Comparison of ENCODE assay signal across 6 cellular contexts in genomic region chr15:43532821-43533220, GRCh38. TPM values are rescaled to one million over a fixed set of nuclear protein-coding genes. Genes with fewer than 3 reads are reported as not detected.
DNase-seq lines count a peak whose midpoint lies in the region; TF ChIP-seq lines count a peak whose summit lies in the region.
"Not testable (repeated sequence)": the region's sequence is repeated elsewhere in the genome, so short reads cannot be mapped to it uniquely, and the experiment has no call there.

No MANE protein-coding gene starts in this region.

- not testable (repeated sequence) for TF ChIP-seq CTCF in HFFc6 (IDR thresholded peaks at IDR 0.05); chondrocyte (IDR thresholded peaks at IDR 0.05); osteoblast (IDR thresholded peaks at IDR 0.05; ENCODE audit: extremely low read depth, low read depth, low read length)

- peaks cover 27% of the 10 kb centered on the region for H3K36me3 ChIP-seq in osteoblast (ENCODE audit: insufficient read depth, low read length)

- H2AFZ ChIP-seq in osteoblast (ENCODE audit: low read length), result not testable (repeated sequence)

- H3K79me2 ChIP-seq in osteoblast (ENCODE audit: insufficient read depth, low read length), result not testable (repeated sequence)

- H3K36me3 Mint-ChIP-seq in HFFc6 (ENCODE audit: low read depth) (peaks cover 25% of the 10 kb centered on the region), chondrocyte (ENCODE audit: low read depth) (peaks cover 10% of the 10 kb centered on the region)

- not testable (repeated sequence) for H3K27me3 Mint-ChIP-seq in HFFc6 (ENCODE audit: insufficient read depth); chondrocyte (ENCODE audit: low read depth)

- not testable (repeated sequence) for H3K4me3 Mint-ChIP-seq in HFFc6; chondrocyte (ENCODE audit: unreplicated experiment)

- not testable (repeated sequence) for H3K27me3 ChIP-seq in osteoblast (ENCODE audit: insufficient read depth, low read length)

- not testable (repeated sequence) for H3K27ac Mint-ChIP-seq in HFFc6
- peak overlapping the region; percentile 51 for H3K27ac Mint-ChIP-seq in chondrocyte (ENCODE audit: unreplicated experiment)

- peaks cover 41% of the 10 kb centered on the region for H3K4me1 Mint-ChIP-seq in HFFc6 (ENCODE audit: low read depth)
- H3K4me1 Mint-ChIP-seq in chondrocyte (ENCODE audit: low read depth), result peaks cover 22% of the 10 kb centered on the region

- not testable (repeated sequence) for H3K4me3 ChIP-seq in osteoblast (ENCODE audit: insufficient read depth, low read length)

- not testable (repeated sequence) for H3K9me3 ChIP-seq in osteoblast (ENCODE audit: low read depth, low read length)

- H3K4me1 ChIP-seq in osteoblast (ENCODE audit: insufficient read depth, low read length), result not testable (repeated sequence)

- not testable (repeated sequence) for H3K27ac ChIP-seq in osteoblast (ENCODE audit: low read depth, low read length)

- not testable (repeated sequence) for H3K9me3 Mint-ChIP-seq in HFFc6; chondrocyte (ENCODE audit: low read depth)

- H3K4me2 ChIP-seq in osteoblast (ENCODE audit: insufficient read depth, low read length), result not testable (repeated sequence)

- peaks cover 24% of the 10 kb centered on the region for H4K20me1 ChIP-seq in osteoblast (ENCODE audit: insufficient read depth, low read length)

- peak; percentile 51 for DNase-seq in AG20443 (ENCODE audit: low spot score)
- peak; percentile 37 for DNase-seq in HFFc6
- DNase-seq in chondrocyte (ENCODE audit: low spot score), result not testable (repeated sequence)
- DNase-seq in fibroblast of peridontal ligament (ENCODE audit: extremely low read depth), result peak; percentile 81
- peak; percentile 76 for DNase-seq in kidney tubule cell (ENCODE audit: low spot score)
- DNase-seq in osteoblast (ENCODE audit: insufficient read length, low spot score, missing footprints), result peak; percentile 93

RNA-seq across cellular contexts. Expression of gene MAP1A, which starts 15.4 kb away (rescaled TPM):
- total RNA-seq in HFFc6 (2021; fragmentation: NEBNext Ultra II Directional; extraction: Animal tissue kit (Norgen Biotek cat#: 25700)), result 100 to 1,000 TPM; 136 to 174 (median 169) TPM
- total RNA-seq in chondrocyte, result 95.3 to 99.9 TPM (median 96.3 TPM) in 3 replicates
- 117 and 121 TPM in 2 replicates for total RNA-seq in osteoblast

RNA-seq across cellular contexts. Expression of gene TP53BP1, which starts 39.9 kb away (rescaled TPM):
- 10 to 100 TPM; 44.7 to 49.5 (median 46.4) TPM for total RNA-seq in HFFc6 (2021; fragmentation: NEBNext Ultra II Directional; extraction: Animal tissue kit (Norgen Biotek cat#: 25700))
- total RNA-seq in chondrocyte (44.8 to 71.1 TPM (median 45.6 TPM) in 3 replicates), osteoblast (81.6 and 88.7 TPM in 2 replicates)

RNA-seq across cellular contexts. Expression of gene PPIP5K1, which starts 57.2 kb away (rescaled TPM):
- total RNA-seq in HFFc6 (2021; fragmentation: NEBNext Ultra II Directional; extraction: Animal tissue kit (Norgen Biotek cat#: 25700)), result 10 to 100 TPM; 16.3 to 23.3 (median 20.1) TPM
- total RNA-seq in chondrocyte (30.4 to 39.4 TPM (median 31.6 TPM) in 3 replicates), osteoblast (20.3 and 45.1 TPM in 2 replicates)
